ENCODE assay signal across 1 cellular context in genomic region chr16:4936991-4937781, GRCh38.
TF ChIP-seq lines count a peak whose summit lies in the region.

Gene PPL (minus strand): TSS chr16:4937148. CDS start chr16:4937045, 103 bp downstream.

TF ChIP-seq in HepG2, 621 proteins besides CTCF, POLR2A, EP300 and RAD21 (continued from another document and continues in another):
- TF ChIP-seq ZNF503 (CRISPR knock-in tag; IDR thresholded peaks at IDR 0.05) = no peak
- TF ChIP-seq ZNF253 (CRISPR knock-in tag; IDR thresholded peaks at IDR 0.05; ENCODE audit: borderline replicate concordance) = peak; percentile 89
- TF ChIP-seq FOXJ3 (CRISPR knock-in tag; IDR thresholded peaks at IDR 0.05; ENCODE audit: borderline replicate concordance) = 0 out of 2 replicates have a peak, but pooled peaks have one; percentile 22
- no peak for TF ChIP-seq ZBTB7A (CRISPR knock-in tag; IDR thresholded peaks at IDR 0.05)
- TF ChIP-seq MED8 (CRISPR knock-in tag; IDR thresholded peaks at IDR 0.05; ENCODE audit: insufficient replicate concordance) = no peak
- TF ChIP-seq RXRA (CRISPR knock-in tag; IDR thresholded peaks at IDR 0.05) = peak; percentile 54; the same call in 1 of the 2 replicates
- TF ChIP-seq ZSCAN21 (CRISPR knock-in tag; IDR thresholded peaks at IDR 0.05; ENCODE audit: borderline replicate concordance) = 0 out of 2 replicates have a peak, but pooled peaks have one; percentile 56
- no peak for TF ChIP-seq ARNT2 (CRISPR knock-in tag; IDR thresholded peaks at IDR 0.05; ENCODE audit: low read depth)
- peak; percentile 72 for TF ChIP-seq XRCC5 (optimal IDR thresholded peaks at IDR 0.05; ENCODE audit: low read length)
- peak; percentile 75 for TF ChIP-seq POLR2G (IDR thresholded peaks at IDR 0.05; ENCODE audit: low read depth, low read length)
- no peak for TF ChIP-seq ZNF589 (CRISPR knock-in tag; conservative IDR thresholded peaks at IDR 0.05)
- TF ChIP-seq MAZ (IDR thresholded peaks at IDR 0.05; ENCODE audit: borderline replicate concordance, low read depth, low read length) = no peak; the same call in 1 of the 2 replicates
- TF ChIP-seq MAZ (CRISPR knock-in tag; IDR thresholded peaks at IDR 0.05; ENCODE audit: low read depth) = peak; percentile 91
- TF ChIP-seq HMGXB3 (CRISPR knock-in tag; IDR thresholded peaks at IDR 0.05; ENCODE audit: borderline replicate concordance) = no peak
- TF ChIP-seq TOE1 (CRISPR knock-in tag; IDR thresholded peaks at IDR 0.05) = no peak
- TF ChIP-seq RBFOX2 (IDR thresholded peaks at IDR 0.05; ENCODE audit: low read depth, low read length) = peak; percentile 75
- 0 out of 2 replicates have a peak, but pooled peaks have one; percentile 14 for TF ChIP-seq MYNN (CRISPR knock-in tag; IDR thresholded peaks at IDR 0.05; ENCODE audit: low read depth)
- no peak for TF ChIP-seq ZNF615 (CRISPR knock-in tag; IDR thresholded peaks at IDR 0.05; ENCODE audit: borderline replicate concordance)
- peak; percentile 70 for TF ChIP-seq GABPB1 (CRISPR knock-in tag; IDR thresholded peaks at IDR 0.05)
- TF ChIP-seq BHLHE40 (IDR thresholded peaks at IDR 0.05; ENCODE audit: low read length) = 0 out of 2 replicates have a peak, but pooled peaks have one; percentile 6
- TF ChIP-seq ZMYM4 (CRISPR knock-in tag; IDR thresholded peaks at IDR 0.05) = peak; percentile 66
- TF ChIP-seq ZNF619 (CRISPR knock-in tag; IDR thresholded peaks at IDR 0.05) = no peak
- TF ChIP-seq ZNF512B (CRISPR knock-in tag; IDR thresholded peaks at IDR 0.05; ENCODE audit: borderline replicate concordance) = no peak
- TF ChIP-seq ZZZ3 (CRISPR knock-in tag; IDR thresholded peaks at IDR 0.05; ENCODE audit: borderline replicate concordance) = no peak
- TF ChIP-seq CEBPG (CRISPR knock-in tag; IDR thresholded peaks at IDR 0.05) = no peak
- no peak for TF ChIP-seq ATF6 (CRISPR knock-in tag; conservative IDR thresholded peaks at IDR 0.05)
- peak; percentile 12; the same call in 1 of the 2 replicates for TF ChIP-seq CCDC6 (CRISPR knock-in tag; IDR thresholded peaks at IDR 0.05)
- no peak for TF ChIP-seq BORCS8-MEF2B (CRISPR knock-in tag; IDR thresholded peaks at IDR 0.05)
- TF ChIP-seq NR0B2 (CRISPR knock-in tag; IDR thresholded peaks at IDR 0.05) = no peak; the same call in 1 of the 2 replicates
- no peak for TF ChIP-seq ZNF629 (CRISPR knock-in tag; conservative IDR thresholded peaks at IDR 0.05)
- TF ChIP-seq ISL2 (CRISPR knock-in tag; IDR thresholded peaks at IDR 0.05) = 0 out of 2 replicates have a peak, but pooled peaks have one; percentile 16
- peak; percentile 48 for TF ChIP-seq ZNF883 (CRISPR knock-in tag; IDR thresholded peaks at IDR 0.05; ENCODE audit: not compliant biosample characterization)
- no peak for TF ChIP-seq WIZ (CRISPR knock-in tag; IDR thresholded peaks at IDR 0.05)
- TF ChIP-seq ZNF180 (CRISPR knock-in tag; IDR thresholded peaks at IDR 0.05; ENCODE audit: borderline replicate concordance, low read depth) = no peak
- no peak for TF ChIP-seq ZUFSP (CRISPR knock-in tag; IDR thresholded peaks at IDR 0.05; ENCODE audit: borderline replicate concordance)
- 0 out of 2 replicates have a peak, but pooled peaks have one; percentile 9 for TF ChIP-seq HMG20B (CRISPR knock-in tag; conservative IDR thresholded peaks at IDR 0.05)
- no peak for TF ChIP-seq EZH2 (conservative IDR thresholded peaks at IDR 0.05; ENCODE audit: low read depth, low read length)
- peak; percentile 64 for TF ChIP-seq MIXL1 (CRISPR knock-in tag; IDR thresholded peaks at IDR 0.05)
- no peak; the same call in 1 of the 2 replicates for TF ChIP-seq TARDBP (CRISPR knock-in tag; IDR thresholded peaks at IDR 0.05)
- TF ChIP-seq HHEX (CRISPR knock-in tag; IDR thresholded peaks at IDR 0.05) = no peak
- TF ChIP-seq ZNF7 (CRISPR knock-in tag; IDR thresholded peaks at IDR 0.05) = no peak
- peak; percentile 67; the same call in 1 of the 2 replicates for TF ChIP-seq ZNF343 (CRISPR knock-in tag; IDR thresholded peaks at IDR 0.05)
- TF ChIP-seq ZBTB4 (CRISPR knock-in tag; IDR thresholded peaks at IDR 0.05; ENCODE audit: borderline replicate concordance) = peak; percentile 72
- TF ChIP-seq HDAC1 (CRISPR knock-in tag; IDR thresholded peaks at IDR 0.05) = peak; percentile 55; the same call in 1 of the 2 replicates
- no peak for TF ChIP-seq FOXP1 (IDR thresholded peaks at IDR 0.05)
- no peak for TF ChIP-seq FOXP1 (CRISPR knock-in tag; IDR thresholded peaks at IDR 0.05)
- TF ChIP-seq GATAD2A (CRISPR knock-in tag; IDR thresholded peaks at IDR 0.05) = peak; percentile 14; the same call in 1 of the 2 replicates
- TF ChIP-seq RBM22 (optimal IDR thresholded peaks at IDR 0.05; ENCODE audit: low read length) = no peak
- TF ChIP-seq NFRKB (IDR thresholded peaks at IDR 0.05) = no peak
- no peak; the same call in 1 of the 2 replicates for TF ChIP-seq ZFP41 (CRISPR knock-in tag; IDR thresholded peaks at IDR 0.05; ENCODE audit: borderline replicate concordance)
- no peak for TF ChIP-seq RBM39 (IDR thresholded peaks at IDR 0.05; ENCODE audit: low read depth, low read length, poor library complexity, severe bottlenecking)
